ENCODE assay signal across 1 cellular context in the genomic region with DNA sequence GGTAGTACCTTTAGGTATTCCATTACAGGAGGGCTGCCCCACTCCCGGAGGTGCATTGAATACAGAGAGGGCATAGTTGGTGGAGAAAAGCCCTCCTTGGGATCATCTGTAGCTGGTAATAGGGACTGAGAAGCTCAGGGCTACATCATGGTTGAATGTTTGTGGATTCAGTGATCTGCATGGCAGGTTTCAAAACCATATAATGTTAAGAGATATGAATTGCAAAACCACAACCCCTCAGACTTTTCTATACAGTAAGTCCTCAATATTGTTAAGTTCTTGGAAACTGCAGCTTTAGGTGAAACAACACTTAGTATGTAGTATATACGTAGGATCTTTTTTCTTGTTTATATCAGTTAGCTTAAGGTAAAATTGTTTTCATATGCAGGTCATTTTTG.
TF ChIP-seq lines count a peak whose summit lies in the region.

No MANE protein-coding gene starts in this region.

TF ChIP-seq in GM12878, 131 proteins besides CTCF, POLR2A, EP300 and RAD21 (continued from another document):
- TF ChIP-seq SMC3 (IDR thresholded peaks at IDR 0.05; ENCODE audit: borderline replicate concordance, low read length) (no peak), RAD51 (IDR thresholded peaks at IDR 0.05) (0 out of 2 replicates have a peak, but pooled peaks have one; percentile 5), HCFC1 (IDR thresholded peaks at IDR 0.05; ENCODE audit: low read length) (no peak), SPI1 (IDR thresholded peaks at IDR 0.05; ENCODE audit: borderline replicate concordance, insufficient read depth, low read depth, low read length) (no peak), TARDBP (IDR thresholded peaks at IDR 0.05; ENCODE audit: borderline replicate concordance) (no peak), BMI1 (IDR thresholded peaks at IDR 0.05; ENCODE audit: borderline replicate concordance) (no peak), ZNF384 (IDR thresholded peaks at IDR 0.05; ENCODE audit: borderline replicate concordance, low read depth, low read length) (no peak), YY1 (IDR thresholded peaks at IDR 0.05; ENCODE audit: low read depth, low read length) (no peak), ZZZ3 (IDR thresholded peaks at IDR 0.05; ENCODE audit: control insufficient read depth, insufficient read length, low read depth) (no peak), IKZF1 (conservative IDR thresholded peaks at IDR 0.05) (no peak), TCF12 (IDR thresholded peaks at IDR 0.05; ENCODE audit: low read depth, low read length) (no peak), RELA (IDR thresholded peaks at IDR 0.05; ENCODE audit: borderline replicate concordance, partially characterized antibody) (no peak), ETV6 (conservative IDR thresholded peaks at IDR 0.05 in 1 of 2, IDR thresholded peaks at IDR 0.05 in 1 of 2; ENCODE audit: borderline replicate concordance in 1 of 2, low read depth in 1 of 2) (peak in 1 of 2 experiments; percentile 6; a peak in 1 of 4 replicates), SIX5 (IDR thresholded peaks at IDR 0.05; ENCODE audit: low read depth, low read length, severe bottlenecking) (no peak), JUNB (IDR thresholded peaks at IDR 0.05) (peak; percentile 35; the same call in 1 of the 2 replicates), CHD2 (IDR thresholded peaks at IDR 0.05; ENCODE audit: borderline replicate concordance, low read depth, low read length) (no peak)
- TF ChIP-seq, protein P1, sequence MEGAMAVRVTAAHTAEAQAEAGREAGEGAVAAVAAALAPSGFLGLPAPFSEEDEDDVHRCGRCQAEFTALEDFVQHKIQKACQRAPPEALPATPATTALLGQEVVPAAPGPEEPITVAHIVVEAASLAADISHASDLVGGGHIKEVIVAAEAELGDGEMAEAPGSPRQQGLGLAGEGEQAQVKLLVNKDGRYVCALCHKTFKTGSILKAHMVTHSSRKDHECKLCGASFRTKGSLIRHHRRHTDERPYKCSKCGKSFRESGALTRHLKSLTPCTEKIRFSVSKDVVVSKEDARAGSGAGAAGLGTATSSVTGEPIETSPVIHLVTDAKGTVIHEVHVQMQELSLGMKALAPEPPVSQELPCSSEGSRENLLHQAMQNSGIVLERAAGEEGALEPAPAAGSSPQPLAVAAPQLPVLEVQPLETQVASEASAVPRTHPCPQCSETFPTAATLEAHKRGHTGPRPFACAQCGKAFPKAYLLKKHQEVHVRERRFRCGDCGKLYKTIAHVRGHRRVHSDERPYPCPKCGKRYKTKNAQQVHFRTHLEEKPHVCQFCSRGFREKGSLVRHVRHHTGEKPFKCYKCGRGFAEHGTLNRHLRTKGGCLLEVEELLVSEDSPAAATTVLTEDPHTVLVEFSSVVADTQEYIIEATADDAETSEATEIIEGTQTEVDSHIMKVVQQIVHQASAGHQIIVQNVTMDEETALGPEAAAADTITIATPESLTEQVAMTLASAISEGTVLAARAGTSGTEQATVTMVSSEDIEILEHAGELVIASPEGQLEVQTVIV (IDR thresholded peaks at IDR 0.05; ENCODE audit: borderline replicate concordance, partially characterized antibody), result no peak
- TF ChIP-seq, protein P2, sequence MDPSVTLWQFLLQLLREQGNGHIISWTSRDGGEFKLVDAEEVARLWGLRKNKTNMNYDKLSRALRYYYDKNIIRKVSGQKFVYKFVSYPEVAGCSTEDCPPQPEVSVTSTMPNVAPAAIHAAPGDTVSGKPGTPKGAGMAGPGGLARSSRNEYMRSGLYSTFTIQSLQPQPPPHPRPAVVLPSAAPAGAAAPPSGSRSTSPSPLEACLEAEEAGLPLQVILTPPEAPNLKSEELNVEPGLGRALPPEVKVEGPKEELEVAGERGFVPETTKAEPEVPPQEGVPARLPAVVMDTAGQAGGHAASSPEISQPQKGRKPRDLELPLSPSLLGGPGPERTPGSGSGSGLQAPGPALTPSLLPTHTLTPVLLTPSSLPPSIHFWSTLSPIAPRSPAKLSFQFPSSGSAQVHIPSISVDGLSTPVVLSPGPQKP (IDR thresholded peaks at IDR 0.05; ENCODE audit: low read depth, low read length), result no peak
- TF ChIP-seq, protein P3, sequence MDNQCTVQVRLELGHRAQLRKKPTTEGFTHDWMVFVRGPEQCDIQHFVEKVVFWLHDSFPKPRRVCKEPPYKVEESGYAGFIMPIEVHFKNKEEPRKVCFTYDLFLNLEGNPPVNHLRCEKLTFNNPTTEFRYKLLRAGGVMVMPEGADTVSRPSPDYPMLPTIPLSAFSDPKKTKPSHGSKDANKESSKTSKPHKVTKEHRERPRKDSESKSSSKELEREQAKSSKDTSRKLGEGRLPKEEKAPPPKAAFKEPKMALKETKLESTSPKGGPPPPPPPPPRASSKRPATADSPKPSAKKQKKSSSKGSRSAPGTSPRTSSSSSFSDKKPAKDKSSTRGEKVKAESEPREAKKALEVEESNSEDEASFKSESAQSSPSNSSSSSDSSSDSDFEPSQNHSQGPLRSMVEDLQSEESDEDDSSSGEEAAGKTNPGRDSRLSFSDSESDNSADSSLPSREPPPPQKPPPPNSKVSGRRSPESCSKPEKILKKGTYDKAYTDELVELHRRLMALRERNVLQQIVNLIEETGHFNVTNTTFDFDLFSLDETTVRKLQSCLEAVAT (IDR thresholded peaks at IDR 0.05), result no peak
